In the genomic region with DNA sequence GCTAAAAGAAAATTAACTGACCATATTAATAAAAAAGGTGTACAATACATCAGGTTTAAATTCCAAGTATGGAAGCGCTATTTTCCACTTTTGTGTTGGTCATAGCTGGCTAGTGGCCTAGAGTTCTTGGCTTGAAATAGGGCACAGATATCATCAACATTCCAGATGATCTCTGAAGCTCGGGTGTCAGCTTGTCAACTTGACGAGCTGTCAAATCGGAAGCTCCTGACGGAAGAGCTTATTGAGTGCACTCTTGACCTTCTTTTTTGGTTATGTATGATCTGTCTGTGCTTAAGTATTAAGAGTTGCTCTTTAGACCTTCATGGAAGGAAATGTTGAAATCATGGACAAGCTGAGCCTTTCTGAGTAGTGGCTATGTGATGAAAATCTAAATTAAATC, we compare ENCODE assay signal across 1 cellular context.
TF ChIP-seq lines count a peak whose summit lies in the region.

No MANE protein-coding gene starts in this region.

TF ChIP-seq in neural cell, 6 proteins besides CTCF, POLR2A, EP300 and RAD21 (continued from another document):
- TF ChIP-seq EZH2 (IDR thresholded peaks at IDR 0.05; ENCODE audit: borderline replicate concordance, insufficient read depth, low read length, poor library complexity, severe bottlenecking) (no peak), TAF1 (IDR thresholded peaks at IDR 0.05; ENCODE audit: low read depth) (no peak), POLR2AphosphoS5 (IDR thresholded peaks at IDR 0.05) (no peak), SMC3 (conservative IDR thresholded peaks at IDR 0.05; ENCODE audit: poor library complexity) (no peak), MXI1 (conservative IDR thresholded peaks at IDR 0.05; ENCODE audit: poor library complexity, severe bottlenecking) (no peak)
TF ChIP-seq in neural cell: peak in this region for 0.
